In the genomic region with DNA sequence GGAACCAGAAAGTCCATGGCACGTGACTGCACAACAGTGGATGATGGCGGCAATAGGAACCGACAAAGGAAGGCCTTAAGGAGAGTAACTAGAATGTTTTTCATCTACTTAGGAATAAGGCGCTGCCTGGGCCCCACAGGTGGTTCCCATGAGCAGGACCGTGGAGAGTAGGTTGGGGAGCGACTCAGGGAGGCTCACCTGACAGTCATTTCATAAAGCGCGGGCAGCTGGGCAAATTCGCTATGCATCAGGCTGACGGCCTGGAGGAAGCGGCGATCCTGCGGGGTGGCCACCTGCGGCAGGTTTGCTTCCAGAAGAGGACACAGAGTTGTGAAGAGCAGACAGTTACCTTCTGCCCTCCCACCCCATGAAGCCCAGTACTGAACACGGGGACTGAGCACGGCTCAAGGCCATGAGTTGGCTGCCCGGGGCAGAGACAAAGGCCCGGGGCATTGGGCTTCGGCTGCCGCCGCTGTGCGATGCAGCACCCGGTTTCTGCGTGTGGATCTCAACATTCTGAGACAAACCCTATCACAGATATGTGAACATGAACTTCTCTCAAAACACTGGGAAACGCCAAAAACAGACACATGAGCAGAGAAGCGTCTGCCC, we compare ENCODE assay signal across 25 cellular contexts. TPM values are rescaled to one million over a fixed set of nuclear protein-coding genes. Genes with fewer than 3 reads are reported as not detected.
DNase-seq lines count a peak whose midpoint lies in the region; ATAC-seq and TF ChIP-seq lines count a peak whose summit lies in the region.
"Had no signal": no experiment of that assay in that cellular context is flagged by ENCODE, and none has a peak within 500 bp of the region (broad histone marks: within the 10 kb centered on the region; RNA-seq: fewer than 3 reads in every experiment).

No MANE protein-coding gene starts in this region.

- H3K9me3 Mint-ChIP-seq in activated T-cell treated with anti-CD3 and anti-CD28 coated beads, Interleukin-2, amount 50 U/mL, for 24 hours = no peaks in the 10 kb centered on the region
- H3K9me3 Mint-ChIP-seq: CD4-positive, alpha-beta T cell; CD8-positive, alpha-beta memory T cell; H9; HFFc6 had no signal

- no peak overlapping the region for H3K14ac ChIP-seq in neuronal stem cell (ENCODE audit: low read length)

- no peak overlapping the region for H3K4me2 ChIP-seq in neuronal stem cell (ENCODE audit: insufficient read depth, low read length, poor library complexity, severe bottlenecking)
- H3K4me2 ChIP-seq: A549; BLaER1 treated with 17β-estradiol and CSF1 and Interleukin-3, amounts not matched to agents 10 nM and 100 nM had no signal

- H3K4me3 Mint-ChIP-seq in activated T-cell treated with anti-CD3 and anti-CD28 coated beads, Interleukin-2, amount 50 U/mL, for 24 hours = no peak overlapping the region
- H3K4me3 Mint-ChIP-seq: CD14-positive monocyte; CD4-positive, alpha-beta T cell; CD8-positive, alpha-beta memory T cell; H9; HFFc6 had no signal

- H3K4me3 ChIP-seq in HEK293 (ENCODE audit: low read depth, low read length) (no peak overlapping the region), neuronal stem cell (ENCODE audit: low read length in 2 of 2) (no peak overlapping the region)
- H3K4me3 ChIP-seq: A549; BLaER1 treated with 17β-estradiol and CSF1 and Interleukin-3, amounts not matched to agents 10 nM and 100 nM; GM12878; GM23248 had no signal

- H2BK12ac ChIP-seq in neuronal stem cell (ENCODE audit: low read length) = no peak overlapping the region

- no peak overlapping the region for H2BK15ac ChIP-seq in neuronal stem cell (ENCODE audit: low read length)

- H3K9me3 ChIP-seq in HEK293 (ENCODE audit: control insufficient read depth, insufficient read depth, low read depth, low read length) (no peaks in the 10 kb centered on the region), neuronal stem cell (replicated peaks in 1 of 2; ENCODE audit: control insufficient read depth in 2 of 2, insufficient read depth in 1 of 2, low read depth in 1 of 2, low read length in 2 of 2) (peaks cover 0 to 2% of the 10 kb centered on the region in 2 donors)
- H3K9me3 ChIP-seq: A549; BE2C; BLaER1 treated with 17β-estradiol and CSF1 and Interleukin-3, amounts not matched to agents 10 nM and 100 nM had no signal

- peak overlapping the region; percentile 45 for H3K27ac Mint-ChIP-seq in activated T-cell treated with anti-CD3 and anti-CD28 coated beads, Interleukin-2, amount 50 U/mL, for 24 hours
- H3K27ac Mint-ChIP-seq: CD4-positive, alpha-beta T cell; HFFc6 had no signal

- CTCF ChIA-PET in HEK293 (lab: Yijun Ruan, JAX) = interaction anchor here (1.2 to 10.4 kb wide), 3 partner anchors 59 to 93 kb away, joined by 4 to 267 read pairs (median 195); no protein-coding TSS in a partner anchor

- no peaks in the 10 kb centered on the region; the same call in 1 of the 2 replicates for H3K4me1 ChIP-seq in HEK293 (ENCODE audit: control insufficient read depth, insufficient read depth, low read length)
- H3K4me1 ChIP-seq in neuronal stem cell (ENCODE audit: control insufficient read depth in 2 of 2, insufficient read depth in 1 of 2, low read depth in 1 of 2, low read length in 2 of 2) = peaks cover 2 to 3% of the 10 kb centered on the region in 2 donors
- H3K4me1 ChIP-seq: A549 had no signal

- no peak overlapping the region for H2BK120ac ChIP-seq in neuronal stem cell (ENCODE audit: low read depth, low read length)

- WGBS in neuronal stem cell (ENCODE audit: extremely low coverage in 2 of 2, insufficient read length in 2 of 2, insufficient replicate concordance in 1 of 2), 2 donors = no CpG with 5 or more reads among the region's 26 CpGs

- no peak for TF ChIP-seq CTCF in HEK293 (tag by site-specific recombination; IDR thresholded peaks at IDR 0.05)

- H4K91ac ChIP-seq in neuronal stem cell (ENCODE audit: low read depth, low read length, poor library complexity) = no peak overlapping the region

- no peaks in the 10 kb centered on the region for H3K27me3 Mint-ChIP-seq in activated T-cell treated with anti-CD3 and anti-CD28 coated beads, Interleukin-2, amount 50 U/mL, for 24 hours
- H3K27me3 Mint-ChIP-seq: CD4-positive, alpha-beta T cell; CD8-positive, alpha-beta memory T cell had no signal

- POLR2A ChIA-PET in HEK293 (lab: Yijun Ruan, JAX) = interaction anchor here (0.7 kb wide), 1 partner anchor 20 kb away, joined by 3 read pairs; no protein-coding TSS in a partner anchor

- no peak for ATAC-seq in HG03442 (IDR thresholded peaks at IDR 0.05; ENCODE audit: unreplicated experiment)
- ATAC-seq in HG02884 (IDR thresholded peaks at IDR 0.05; ENCODE audit: unreplicated experiment) = no peak
- ATAC-seq: A549, GM12878, HCT116 had no signal

- no peaks in the 10 kb centered on the region for H3K27me3 ChIP-seq in neuronal stem cell (ENCODE audit: control insufficient read depth in 3 of 3, insufficient read depth in 3 of 3, low read depth in 1 of 3, low read length in 3 of 3)
- H3K27me3 ChIP-seq: BE2C; BLaER1 treated with 17β-estradiol and CSF1 and Interleukin-3, amounts not matched to agents 10 nM and 100 nM had no signal

- no peak overlapping the region for H3K4ac ChIP-seq in neuronal stem cell (ENCODE audit: low read length)

- H3K36me3 ChIP-seq in HEK293 (ENCODE audit: control insufficient read depth in 2 of 2, insufficient read depth in 1 of 2, low read length in 2 of 2) (peaks cover 16 to 78% of the 10 kb centered on the region in 2 experiments; a peak in 2 of 3 replicates), neuronal stem cell (replicated peaks in 1 of 2; ENCODE audit: control insufficient read depth in 2 of 2, insufficient read depth in 2 of 2, low read length in 2 of 2) (peaks cover 36 to 85% of the 10 kb centered on the region in 2 donors)

- no peaks in the 10 kb centered on the region for H3K79me1 ChIP-seq in neuronal stem cell (ENCODE audit: low read depth, low read length)

- no peak overlapping the region for H2BK5ac ChIP-seq in neuronal stem cell (ENCODE audit: low read length)

- no peak overlapping the region for H3K27ac ChIP-seq in HEK293 (ENCODE audit: extremely low read depth, low read depth, low read length)
- no peak overlapping the region for H3K27ac ChIP-seq in neuronal stem cell (replicated peaks; ENCODE audit: low read length)
- H3K27ac ChIP-seq: A549, GM23248 had no signal

- H3K9ac ChIP-seq in neuronal stem cell (ENCODE audit: low read depth, low read length, poor library complexity) = no peak overlapping the region
- H3K9ac ChIP-seq: GM23248 had no signal

- H3K4me1 Mint-ChIP-seq in activated T-cell treated with anti-CD3 and anti-CD28 coated beads, Interleukin-2, amount 50 U/mL, for 24 hours (ENCODE audit: low read depth) = no peaks in the 10 kb centered on the region
- H3K4me1 Mint-ChIP-seq: CD14-positive monocyte had no signal

- H4K8ac ChIP-seq in neuronal stem cell (ENCODE audit: low read depth, low read length) = no peak overlapping the region

- peak overlapping the region; percentile 8 for H3K23ac ChIP-seq in neuronal stem cell (ENCODE audit: low read depth, low read length, poor library complexity)

- H2AK5ac ChIP-seq in neuronal stem cell (ENCODE audit: low read depth, low read length) = no peak overlapping the region

- no peak overlapping the region for H2AFZ ChIP-seq in neuronal stem cell (ENCODE audit: low read length)
- H2AFZ ChIP-seq: GM23248 had no signal

- peaks cover 85% of the 10 kb centered on the region for H3K36me3 Mint-ChIP-seq in activated T-cell treated with anti-CD3 and anti-CD28 coated beads, Interleukin-2, amount 50 U/mL, for 24 hours (ENCODE audit: low read depth)

- peak; percentile 17 for DNase-seq in activated T-cell treated with anti-CD3 and anti-CD28 coated beads, Interleukin-2, amount 50 U/mL, for 24 hours
- DNase-seq in activated T-cell treated with anti-CD3 and anti-CD28 coated beads, Interleukin-2, amount 50 U/mL, for 48 hours = no peak
- no peak for DNase-seq in neuronal stem cell (ENCODE audit: low spot score)
- DNase-seq in activated T-cell treated with anti-CD3 and anti-CD28 coated beads, Interleukin-2, amount 50 U/mL, for 1 hour = no peak
- DNase-seq: 8988T; ACHN; AML-193; BE2C; CD4-positive, alpha-beta T cell; CD8-positive, alpha-beta memory T cell; DMS 273 treated with DMSO at 0.1 percent for 48 hours; DMS79; EL; GDM1; GM23248; H9; HFFc6 had no signal

- H3K18ac ChIP-seq in neuronal stem cell (ENCODE audit: low read length) = no peak overlapping the region

TF ChIP-seq in HEK293, 187 proteins besides CTCF, POLR2A, EP300 and RAD21:
- no peak for TF ChIP-seq REPIN1 (tag by site-specific recombination; IDR thresholded peaks at IDR 0.05; ENCODE audit: low read depth)
- TF ChIP-seq SCRT2 (tag by site-specific recombination; IDR thresholded peaks at IDR 0.05) = peak; percentile 77
- TF ChIP-seq SCRT1 (tag by site-specific recombination; IDR thresholded peaks at IDR 0.05; ENCODE audit: borderline replicate concordance) = peak; percentile 68

RNA-seq across cellular contexts. Expression of gene HPS4, which starts 25.8 kb away (rescaled TPM):
- polyA plus RNA-seq in neuronal stem cell (2013, experiment 1 of 2) = 29.8 TPM
- 30.4 TPM for polyA plus RNA-seq in neuronal stem cell (2013, experiment 2 of 2)

RNA-seq across cellular contexts. Expression of gene SRRD, which starts 25.9 kb away (rescaled TPM):
- polyA plus RNA-seq in neuronal stem cell (2013, experiment 1 of 2) = 11.3 TPM
- 11.1 TPM for polyA plus RNA-seq in neuronal stem cell (2013, experiment 2 of 2)

RNA-seq across cellular contexts. Expression of gene ASPHD2, which starts 28.7 kb away (rescaled TPM):
- 11.5 TPM for polyA plus RNA-seq in neuronal stem cell (2013, experiment 1 of 2)
- 11.4 TPM for polyA plus RNA-seq in neuronal stem cell (2013, experiment 2 of 2)

RNA-seq across cellular contexts. Expression of gene TFIP11, which starts 54.5 kb away (rescaled TPM):
- 10.5 TPM for polyA plus RNA-seq in neuronal stem cell (2013, experiment 1 of 2)
- 10.7 TPM for polyA plus RNA-seq in neuronal stem cell (2013, experiment 2 of 2)
